ENCODE assay signal across 11 cellular contexts in the genomic region with DNA sequence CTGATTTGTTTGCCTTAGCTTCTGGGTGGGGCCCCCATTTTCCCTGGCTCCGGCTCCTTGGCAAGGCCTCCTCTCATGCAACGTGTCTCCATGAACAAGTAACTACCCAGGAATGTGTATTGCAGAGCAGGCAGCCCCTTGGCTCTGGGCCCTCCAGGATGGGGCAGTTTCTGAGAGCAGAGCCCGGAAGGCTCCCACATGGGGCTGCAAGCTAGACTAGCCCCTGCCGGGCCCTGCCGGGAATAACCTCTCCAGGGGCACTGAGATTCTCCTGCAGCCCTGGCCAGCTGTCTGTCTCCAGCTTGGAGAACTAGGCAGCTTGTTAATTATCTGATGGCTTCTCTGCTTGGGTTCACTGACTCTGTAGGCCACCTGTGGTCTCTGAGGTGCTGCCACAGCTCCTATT.
DNase-seq lines count a peak whose midpoint lies in the region; ATAC-seq, FAIRE-seq and TF ChIP-seq lines count a peak whose summit lies in the region.
"Had no signal": no experiment of that assay in that cellular context is flagged by ENCODE, and none has a peak within 500 bp of the region (broad histone marks: within the 10 kb centered on the region; RNA-seq: fewer than 3 reads in every experiment).

No MANE protein-coding gene starts in this region.

- H3K36me3 ChIP-seq in brain microvascular endothelial cell (replicated peaks) (no peaks in the 10 kb centered on the region), kidney epithelial cell (ENCODE audit: control insufficient read depth, insufficient read depth, low read length) (no peaks in the 10 kb centered on the region), suprapubic skin (no peaks in the 10 kb centered on the region)

- no peaks in the 10 kb centered on the region for H3K27me3 ChIP-seq in brain microvascular endothelial cell (replicated peaks)
- H3K27me3 ChIP-seq in kidney epithelial cell (ENCODE audit: control insufficient read depth, insufficient read depth, low read length): no peaks in the 10 kb centered on the region
- H3K27me3 ChIP-seq in suprapubic skin: no peaks in the 10 kb centered on the region

- no peak for TF ChIP-seq EP300 in suprapubic skin (IDR thresholded peaks at IDR 0.05)

- in situ Hi-C loops in brain microvascular endothelial cell (cut with HindIII; ENCODE audit: low pct_ligation_motif_present, low sequenced_read_pairs): no loop called here

- ATAC-seq in GM18505 (IDR thresholded peaks at IDR 0.05; ENCODE audit: unreplicated experiment): no peak
- ATAC-seq in HG03378 (IDR thresholded peaks at IDR 0.05; ENCODE audit: unreplicated experiment): no peak

- no peak for TF ChIP-seq POLR2A in suprapubic skin (IDR thresholded peaks at IDR 0.05)
- no peak for TF ChIP-seq POLR2A in GM18505 (IDR thresholded peaks at IDR 0.05; ENCODE audit: borderline replicate concordance, extremely low read depth, insufficient read depth, insufficient read length)

- H3K36me3 Mint-ChIP-seq in activated CD4-positive, alpha-beta memory T cell treated with anti-CD3 and anti-CD28 coated beads, Interleukin-2, amount 10 ng/mL, durations not matched to agents 7 days and 5 days (ENCODE audit: low read depth): peaks cover 18% of the 10 kb centered on the region

- no peak for FAIRE-seq in GM19239 (lab: Jason Lieb, UNC)

- H3K4me3 ChIP-seq in HFF-Myc (replicated peaks; ENCODE audit: low read depth, low read length) (no peak overlapping the region), brain microvascular endothelial cell (ENCODE audit: low read depth, low read length) (no peak overlapping the region), kidney epithelial cell (ENCODE audit: low read depth, low read length) (no peak overlapping the region), suprapubic skin (no peak overlapping the region)

- no peak overlapping the region for H3K4me3 Mint-ChIP-seq in activated CD4-positive, alpha-beta memory T cell treated with anti-CD3 and anti-CD28 coated beads, Interleukin-2, amount 10 ng/mL, durations not matched to agents 7 days and 5 days

- TF ChIP-seq CTCF in HFF-Myc (IDR thresholded peaks at IDR 0.05; ENCODE audit: low read depth, low read length, missing control alignments) (peak; percentile 40), brain microvascular endothelial cell (IDR thresholded peaks at IDR 0.05; ENCODE audit: low read depth, low read length, missing control alignments) (peak; percentile 68), kidney epithelial cell (IDR thresholded peaks at IDR 0.05; ENCODE audit: insufficient read depth, low read length, poor library complexity, severe bottlenecking) (peak; percentile 22), suprapubic skin (IDR thresholded peaks at IDR 0.05) (no peak)

- H3K4me1 ChIP-seq in suprapubic skin: peaks cover 19% of the 10 kb centered on the region

- no peaks in the 10 kb centered on the region for H3K9me3 ChIP-seq in suprapubic skin

- peaks cover 19% of the 10 kb centered on the region for H3K4me1 Mint-ChIP-seq in activated CD4-positive, alpha-beta memory T cell treated with anti-CD3 and anti-CD28 coated beads, Interleukin-2, amount 10 ng/mL, durations not matched to agents 7 days and 5 days

- H3K27me3 Mint-ChIP-seq in activated CD4-positive, alpha-beta memory T cell treated with anti-CD3 and anti-CD28 coated beads, Interleukin-2, amount 10 ng/mL, durations not matched to agents 7 days and 5 days: no peaks in the 10 kb centered on the region

- POLR2A ChIA-PET in activated CD4-positive, alpha-beta memory T cell treated with anti-CD3 and anti-CD28 coated beads, Interleukin-2, amount 10 ng/mL, durations not matched to agents 7 days and 5 days (lab: Charles Lee): no interaction called here

- H3K9me3 Mint-ChIP-seq in activated CD4-positive, alpha-beta memory T cell treated with anti-CD3 and anti-CD28 coated beads, Interleukin-2, amount 10 ng/mL, durations not matched to agents 7 days and 5 days: peaks cover 14% of the 10 kb centered on the region

- no peak overlapping the region for H3K27ac Mint-ChIP-seq in activated CD4-positive, alpha-beta memory T cell treated with anti-CD3 and anti-CD28 coated beads, Interleukin-2, amount 10 ng/mL, durations not matched to agents 7 days and 5 days
- H3K27ac Mint-ChIP-seq: activated T-helper 2 cell treated with anti-CD3 and anti-CD28 coated beads, Interferon-gamma antibody, Interleukin-2, Interleukin-4, amounts not matched to agents 10 μg/mL and 5 μg/mL and 100 μg/mL, durations not matched to agents 14 hours and 24 hours and 36 hours had no signal

- CTCF ChIA-PET in activated CD4-positive, alpha-beta memory T cell treated with anti-CD3 and anti-CD28 coated beads, Interleukin-2, amount 10 ng/mL, durations not matched to agents 7 days and 5 days (lab: Charles Lee): no interaction called here

- peak overlapping the region; percentile 88 for H3K27ac ChIP-seq in brain microvascular endothelial cell
- H3K27ac ChIP-seq in suprapubic skin: no peak overlapping the region

- DNase-seq in HFF-Myc (ENCODE audit: extremely low read depth, low read depth) (peak; percentile 85), brain microvascular endothelial cell (peak; percentile 96), kidney epithelial cell (ENCODE audit: low read depth) (no peak), suprapubic skin (ENCODE audit: low spot score in 2 of 2) (peak; percentile 80 to 88), GM19239 (ENCODE audit: insufficient read length, low spot score) (no peak)
- no peak for DNase-seq in activated CD4-positive, alpha-beta memory T cell treated with anti-CD3 and anti-CD28 coated beads, Interleukin-2, amount 10 ng/mL, durations not matched to agents 7 days and 5 days
- DNase-seq: MM.1S; stimulated activated CD4-positive, alpha-beta T cell treated with anti-CD3 and anti-CD28 coated beads, Interleukin-4, amount 100 ng/mL, for 24 hours had no signal

- 24% methylated on average over 3 of the region's 5 CpGs for WGBS in suprapubic skin

Comparison
In these comparisons a context has a peak if more than half of its experiments do, and no peak if none do; other contexts are left out.
1. DNase-seq: peak in HFF-Myc (single experiment), brain microvascular endothelial cell (single experiment) and suprapubic skin (2 of 2); none in kidney epithelial cell (single experiment), GM19239 (single experiment) and activated CD4-positive, alpha-beta memory T cell treated with anti-CD3 and anti-CD28 coated beads, Interleukin-2, amount 10 ng/mL, durations not matched to agents 7 days and 5 days (single experiment).
2. CTCF ChIP-seq: peak in HFF-Myc (single experiment), brain microvascular endothelial cell (single experiment) and kidney epithelial cell (single experiment); none in suprapubic skin (0 of 2).